18 cellular contexts compared by ENCODE assay signal in genomic region chr11:72556433-72556832, GRCh38.
"Had no signal": no experiment of that assay in that cellular context is flagged by ENCODE, and none has a peak within 500 bp of the region (broad histone marks: within the 10 kb centered on the region; RNA-seq: fewer than 3 reads in every experiment).

No MANE protein-coding gene starts in this region.

- H3K4me3 ChIP-seq: coronary artery, dorsolateral prefrontal cortex, esophagus muscularis mucosa, gastroesophageal sphincter, heart right ventricle, left lung, lung had no signal

- H3K9me3 Mint-ChIP-seq: memory B cell had no signal

- H3K27ac ChIP-seq: coronary artery, dorsolateral prefrontal cortex, esophagus muscularis mucosa, foreskin keratinocyte, gastroesophageal sphincter, heart right ventricle, left lung had no signal

- H3K4me3 Mint-ChIP-seq: memory B cell had no signal

- H3K27ac Mint-ChIP-seq: memory B cell had no signal

- H3K4me1 Mint-ChIP-seq: memory B cell had no signal

- DNase-seq: dermis blood vessel endothelial cell; dorsolateral prefrontal cortex; effector CD4-positive, alpha-beta T cell; effector memory CD4-positive, alpha-beta T cell; foreskin keratinocyte; heart right ventricle; hippocampal formation; left cardiac atrium; left lung; left ventricle myocardium superior; mammary epithelial cell; mesendoderm; midbrain had no signal

- H3K27me3 ChIP-seq: dorsolateral prefrontal cortex, foreskin keratinocyte had no signal

- H3K36me3 ChIP-seq: esophagus muscularis mucosa, gastroesophageal sphincter, heart right ventricle, left lung had no signal

- H3K9me3 ChIP-seq: esophagus muscularis mucosa, gastroesophageal sphincter, heart right ventricle, left lung had no signal

- ATAC-seq: foreskin keratinocyte, gastroesophageal sphincter, heart right ventricle, left cardiac atrium, left lung, left ventricle myocardium superior had no signal

- H3K36me3 Mint-ChIP-seq: memory B cell had no signal

- H3K4me1 ChIP-seq: esophagus muscularis mucosa, gastroesophageal sphincter, heart right ventricle, left lung had no signal
